19 cellular contexts compared by ENCODE assay signal in the genomic region with DNA sequence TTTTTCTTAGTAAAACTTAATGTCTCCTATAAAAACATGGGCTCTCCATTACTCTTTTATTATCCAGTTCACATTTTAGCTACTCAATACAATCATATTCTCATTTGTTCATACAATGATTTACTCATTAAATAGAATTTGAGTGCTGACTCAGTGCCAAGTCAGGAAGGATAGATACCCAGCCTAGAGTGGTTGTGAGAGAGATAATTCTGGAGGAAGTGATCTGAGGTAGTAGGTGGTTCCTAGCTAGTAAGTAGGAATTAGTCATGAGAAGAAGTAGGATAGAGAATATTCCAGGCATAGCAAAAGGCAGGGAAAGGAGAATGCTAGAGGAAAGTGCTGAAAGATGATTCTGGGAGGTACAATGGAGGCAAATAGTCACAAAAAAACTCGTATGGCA.
DNase-seq lines count a peak whose midpoint lies in the region; ATAC-seq and TF ChIP-seq lines count a peak whose summit lies in the region.
"Had no signal": no experiment of that assay in that cellular context is flagged by ENCODE, and none has a peak within 500 bp of the region (broad histone marks: within the 10 kb centered on the region; RNA-seq: fewer than 3 reads in every experiment).

No MANE protein-coding gene starts in this region.

- H3K36me3 ChIP-seq in left lung: no peaks in the 10 kb centered on the region
- H3K36me3 ChIP-seq in GM23248 (ENCODE audit: low read depth): no peaks in the 10 kb centered on the region
- H3K36me3 ChIP-seq: Peyer's patch had no signal

- in situ Hi-C loops in GM23248 (cut with MboI): no loop called here

- H3K27me3 ChIP-seq in left lung (no peaks in the 10 kb centered on the region), GM23248 (replicated peaks; ENCODE audit: insufficient read depth) (peaks cover 2% of the 10 kb centered on the region; the same call in 1 of the 2 replicates)
- H3K27me3 ChIP-seq: Peyer's patch had no signal

- no peak overlapping the region for H2AFZ ChIP-seq in GM23248

- H4K20me1 ChIP-seq in GM23248 (ENCODE audit: insufficient read depth): no peaks in the 10 kb centered on the region

- H3K4me3 ChIP-seq in epithelial cell of esophagus (ENCODE audit: low read length) (no peak overlapping the region), left lung (no peak overlapping the region), GM23248 (no peak overlapping the region)
- H3K4me3 ChIP-seq: Peyer's patch had no signal

- no peak overlapping the region for H3K4me2 ChIP-seq in GM23248 (ENCODE audit: unreplicated experiment)

- no peaks in the 10 kb centered on the region for H3F3A ChIP-seq in GM23248 (ENCODE audit: insufficient read depth)

- DNase-seq in HT1080 (ENCODE audit: low read depth) (peak; percentile 23), epithelial cell of esophagus (ENCODE audit: low read depth) (peak; percentile 81), left lung (no peak), left cardiac atrium (no peak), NCI-H748 (lab: John Stamatoyannopoulos, UW; ENCODE audit: unreplicated experiment) (no peak), GM23248 (no peak)
- DNase-seq: ACHN, AML-193, DMS153, GOT3, IMR-90, Karpas-422, MM.1S, NCI-H1092 treated with DMSO at 0.1 percent for 48 hours, NCI-H2081 treated with DMSO at 0.1 percent for 48 hours, NCI-H510A, Peyer's patch, SIG-M5 had no signal

- H3K9me2 ChIP-seq in GM23248 (ENCODE audit: insufficient read depth): no peaks in the 10 kb centered on the region

- intact Hi-C loops in left lung (cut with DNase I) (no loop called here), left cardiac atrium (cut with DNase I) (no loop called here)

- 0% methylated on average over 1 of the region's 1 CpG for WGBS in GM23248 (ENCODE audit: low coverage in 1 of 2, low lambda C conversion rate in 2 of 2, missing lambda C conversion rate in 2 of 2), 2 experiments

- H3K9me3 ChIP-seq in left lung (no peaks in the 10 kb centered on the region), GM23248 (ENCODE audit: low read depth) (no peaks in the 10 kb centered on the region)
- H3K9me3 ChIP-seq: Peyer's patch had no signal

- no peaks in the 10 kb centered on the region for H3K4me1 ChIP-seq in left lung
- no peaks in the 10 kb centered on the region for H3K4me1 ChIP-seq in GM23248 (ENCODE audit: insufficient read depth)
- H3K4me1 ChIP-seq: Peyer's patch had no signal

- no peak for TF ChIP-seq CTCF in epithelial cell of esophagus (IDR thresholded peaks at IDR 0.05; ENCODE audit: insufficient read depth, low read depth, low read length, missing control alignments)
- no peak for TF ChIP-seq CTCF in left lung (IDR thresholded peaks at IDR 0.05)

- no peak overlapping the region for H3K9ac ChIP-seq in GM23248

- H3K79me2 ChIP-seq in GM23248 (ENCODE audit: insufficient read depth): no peaks in the 10 kb centered on the region

- ATAC-seq in GM18511 (IDR thresholded peaks at IDR 0.05; ENCODE audit: unreplicated experiment): peak; percentile 60
- peak; percentile 60 for ATAC-seq in left lung
- ATAC-seq in left cardiac atrium: no peak

- H3K27ac ChIP-seq in left lung (no peak overlapping the region), GM23248 (no peak overlapping the region)
- H3K27ac ChIP-seq: Peyer's patch had no signal

Comparison
In these comparisons a context has a peak if more than half of its experiments do, and no peak if none do; other contexts are left out.
1. ATAC-seq: peak in GM18511 (single experiment) and left lung (single experiment); none in left cardiac atrium (0 of 2).
2. DNase-seq: peak in HT1080 (single experiment) and epithelial cell of esophagus (single experiment); none in left lung (0 of 2), left cardiac atrium (single experiment), NCI-H748 (single experiment) and GM23248 (single experiment).